In the genomic region with DNA sequence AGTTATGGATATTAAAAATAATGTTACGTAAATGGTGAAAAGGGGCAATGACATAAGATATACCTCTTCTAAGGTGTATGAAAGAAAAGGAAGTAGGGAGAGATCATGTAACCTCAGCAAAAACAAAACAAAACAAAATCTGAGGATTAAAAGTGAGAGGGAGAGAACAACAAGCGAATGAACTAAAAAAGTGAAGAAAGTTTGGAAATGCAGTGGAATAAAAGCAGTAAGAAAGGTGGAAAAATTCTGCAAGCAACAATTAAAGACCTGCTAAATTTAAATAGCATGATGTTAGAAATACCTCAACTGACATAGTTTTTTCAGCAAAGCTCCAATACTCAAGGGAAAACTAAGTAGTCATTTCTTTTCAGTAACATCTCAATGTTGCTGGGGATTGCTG, we compare ENCODE assay signal across 13 cellular contexts. TPM values are rescaled to one million over a fixed set of nuclear protein-coding genes. Genes with fewer than 3 reads are reported as not detected.
DNase-seq lines count a peak whose midpoint lies in the region; ATAC-seq lines count a peak whose summit lies in the region.
"Had no signal": no experiment of that assay in that cellular context is flagged by ENCODE, and none has a peak within 500 bp of the region (broad histone marks: within the 10 kb centered on the region; RNA-seq: fewer than 3 reads in every experiment).

No MANE protein-coding gene starts in this region.

- no peaks in the 10 kb centered on the region for H3K9me3 Mint-ChIP-seq in T-helper 2 cell treated with Interferon-gamma antibody and Interleukin-4, amounts not matched to agents 5 μg/mL and 100 μg/mL, for 36 hours
- H3K9me3 Mint-ChIP-seq in CD4-positive, CD25-positive, alpha-beta regulatory T cell = no peaks in the 10 kb centered on the region
- H3K9me3 Mint-ChIP-seq: CD14-positive monocyte had no signal

- H3K9ac ChIP-seq in mesendoderm (ENCODE audit: low read length) = no peak overlapping the region

- no peak overlapping the region for H4K8ac ChIP-seq in mesendoderm (ENCODE audit: low read depth, low read length)

- H3K4ac ChIP-seq in mesendoderm (ENCODE audit: low read depth, low read length) = no peak overlapping the region

- no peak overlapping the region for H2BK15ac ChIP-seq in mesendoderm (replicated peaks; ENCODE audit: low read depth)

- H2BK5ac ChIP-seq in mesendoderm (ENCODE audit: low read length) = no peak overlapping the region

- no peaks in the 10 kb centered on the region for H3K9me3 ChIP-seq in CD4-positive, CD25-positive, alpha-beta regulatory T cell (ENCODE audit: control insufficient read depth in 2 of 2, low read length in 2 of 2)
- no peaks in the 10 kb centered on the region for H3K9me3 ChIP-seq in T-helper 17 cell (ENCODE audit: control insufficient read depth, low read length, poor library complexity, severe bottlenecking)

- H3K27ac Mint-ChIP-seq in T-helper 2 cell treated with Interferon-gamma antibody and Interleukin-4, amounts not matched to agents 5 μg/mL and 100 μg/mL, for 36 hours = peak overlapping the region; percentile 27
- H3K27ac Mint-ChIP-seq in CD4-positive, CD25-positive, alpha-beta regulatory T cell = peak overlapping the region in 2 of 3 donors; percentile 29 to 95
- peak overlapping the region; percentile 66 for H3K27ac Mint-ChIP-seq in T-helper 17 cell

- no peak overlapping the region for H2AK5ac ChIP-seq in mesendoderm (ENCODE audit: low read length)

- no peak overlapping the region for H2BK120ac ChIP-seq in mesendoderm (ENCODE audit: low read depth, low read length)

- no peak overlapping the region for H4K5ac ChIP-seq in mesendoderm (ENCODE audit: low read length)

- H3K27ac ChIP-seq in CD4-positive, CD25-positive, alpha-beta regulatory T cell (ENCODE audit: insufficient read depth, low read length, poor library complexity, severe bottlenecking) = no peak overlapping the region
- no peak overlapping the region for H3K27ac ChIP-seq in mesendoderm (ENCODE audit: low read depth, low read length)
- H3K27ac ChIP-seq: 22Rv1 had no signal

- DNase-seq in T-helper 2 cell treated with Interferon-gamma antibody and Interleukin-4, amounts not matched to agents 5 μg/mL and 100 μg/mL, for 36 hours (ENCODE audit: low spot score) = no peak
- DNase-seq in T-helper 2 cell (no peak), T-helper 17 cell (no peak), mesendoderm (peak; percentile 3), RKO (ENCODE audit: low spot score) (no peak), ureter (ENCODE audit: low spot score) (no peak)
- DNase-seq in CD4-positive, CD25-positive, alpha-beta regulatory T cell = no peak
- DNase-seq: DMS53, GF-D8 had no signal

- H3K36me3 ChIP-seq in CD4-positive, CD25-positive, alpha-beta regulatory T cell (ENCODE audit: control insufficient read depth, insufficient read depth, low read length) = peaks cover 16% of the 10 kb centered on the region
- no peaks in the 10 kb centered on the region for H3K36me3 ChIP-seq in mesendoderm (ENCODE audit: control insufficient read depth, insufficient read depth, low read length)

- peaks cover 14% of the 10 kb centered on the region for H3K79me2 ChIP-seq in mesendoderm (ENCODE audit: control insufficient read depth, insufficient read depth, low read length)

- ATAC-seq in CD4-positive, CD25-positive, alpha-beta regulatory T cell (ENCODE audit: low read depth in 2 of 2) = no peak
- no peak for ATAC-seq in T-helper 17 cell
- no peak for ATAC-seq in HG02938 (IDR thresholded peaks at IDR 0.05; ENCODE audit: unreplicated experiment)
- ATAC-seq: HepG2 had no signal

- H3K23ac ChIP-seq in mesendoderm (ENCODE audit: low read length) = no peak overlapping the region

- H3K4me2 ChIP-seq in mesendoderm (ENCODE audit: low read length) = no peak overlapping the region

- H3K27me3 ChIP-seq in CD4-positive, CD25-positive, alpha-beta regulatory T cell (ENCODE audit: control insufficient read depth, insufficient read depth, low read length) = no peaks in the 10 kb centered on the region
- H3K27me3 ChIP-seq in mesendoderm (ENCODE audit: insufficient read depth, low read length, poor library complexity) = peaks cover 2% of the 10 kb centered on the region

- no peaks in the 10 kb centered on the region for H3K27me3 Mint-ChIP-seq in T-helper 2 cell treated with Interferon-gamma antibody and Interleukin-4, amounts not matched to agents 5 μg/mL and 100 μg/mL, for 36 hours (ENCODE audit: low read depth)
- H3K27me3 Mint-ChIP-seq in CD4-positive, CD25-positive, alpha-beta regulatory T cell = no peaks in the 10 kb centered on the region
- H3K27me3 Mint-ChIP-seq in T-helper 17 cell = no peaks in the 10 kb centered on the region

- peaks cover 11% of the 10 kb centered on the region for H3K79me1 ChIP-seq in mesendoderm (ENCODE audit: low read length)

- peaks cover 3% of the 10 kb centered on the region for H3K4me1 ChIP-seq in CD4-positive, CD25-positive, alpha-beta regulatory T cell (ENCODE audit: control insufficient read depth, insufficient read depth, low read length, poor library complexity, severe bottlenecking)
- H3K4me1 ChIP-seq in mesendoderm (ENCODE audit: control insufficient read depth, low read depth, low read length) = peaks cover 3% of the 10 kb centered on the region

- H3K56ac ChIP-seq in mesendoderm (ENCODE audit: low read length) = no peak overlapping the region

- H3K4me3 Mint-ChIP-seq in T-helper 2 cell treated with Interferon-gamma antibody and Interleukin-4, amounts not matched to agents 5 μg/mL and 100 μg/mL, for 36 hours = no peak overlapping the region
- peak overlapping the region in 2 of 4 donors; percentile 2 to 12 for H3K4me3 Mint-ChIP-seq in CD4-positive, CD25-positive, alpha-beta regulatory T cell
- H3K4me3 Mint-ChIP-seq in T-helper 17 cell = peak overlapping the region; percentile 52
- H3K4me3 Mint-ChIP-seq: CD14-positive monocyte had no signal

- H3K4me1 Mint-ChIP-seq in T-helper 2 cell treated with Interferon-gamma antibody and Interleukin-4, amounts not matched to agents 5 μg/mL and 100 μg/mL, for 36 hours (ENCODE audit: low read depth) = peaks cover 32% of the 10 kb centered on the region
- peaks cover 47 to 67% (median 53%) of the 10 kb centered on the region in 4 donors for H3K4me1 Mint-ChIP-seq in CD4-positive, CD25-positive, alpha-beta regulatory T cell
- H3K4me1 Mint-ChIP-seq in T-helper 17 cell = peaks cover 33% of the 10 kb centered on the region

- WGBS in mesendoderm (ENCODE audit: extremely low coverage, insufficient coverage, low lambda C conversion rate) = 100% methylated on average over 1 of the region's 2 CpGs

- H3K36me3 Mint-ChIP-seq in T-helper 2 cell treated with Interferon-gamma antibody and Interleukin-4, amounts not matched to agents 5 μg/mL and 100 μg/mL, for 36 hours (ENCODE audit: low read depth) = peaks cover 42% of the 10 kb centered on the region
- peaks cover 27% of the 10 kb centered on the region for H3K36me3 Mint-ChIP-seq in CD4-positive, CD25-positive, alpha-beta regulatory T cell
- H3K36me3 Mint-ChIP-seq in T-helper 17 cell (ENCODE audit: low read depth) = peaks cover 12% of the 10 kb centered on the region

- H3K4me3 ChIP-seq in CD4-positive, CD25-positive, alpha-beta regulatory T cell (ENCODE audit: low read depth, low read length) = no peak overlapping the region
- no peak overlapping the region for H3K4me3 ChIP-seq in mesendoderm (ENCODE audit: low read length)

- no peak overlapping the region for H3K18ac ChIP-seq in mesendoderm (ENCODE audit: low read length)

RNA-seq across cellular contexts. Expression of a gene that starts 48.0 kb away (rescaled TPM):
- 57.0 TPM for total RNA-seq in CD4-positive, CD25-positive, alpha-beta regulatory T cell
- 10 to 100 TPM; 12.0 to 14.4 (median 13.1) TPM for polyA plus RNA-seq in CD4-positive, CD25-positive, alpha-beta regulatory T cell
- total RNA-seq in T-helper 17 cell (10 to 100 TPM; 42.5 to 44.4 TPM), ureter (44.8 TPM)
- 20.1 TPM for polyA plus RNA-seq in mesendoderm (2013, experiment 1 of 2)
- polyA plus RNA-seq in mesendoderm (2013, experiment 2 of 2) = 20.0 TPM
